Comparison of ENCODE assay signal across 8 cellular contexts in genomic region chr12:7645395-7646177, GRCh38. TPM values are rescaled to one million over a fixed set of nuclear protein-coding genes. Genes with fewer than 3 reads are reported as not detected.
DNase-seq lines count a peak whose midpoint lies in the region; ATAC-seq lines count a peak whose summit lies in the region.

No MANE protein-coding gene starts in this region.

- H3K9me3 ChIP-seq in iPS-20b (ENCODE audit: insufficient read depth, low read depth, low read length), result no peaks in the 10 kb centered on the region

- H3K27ac Mint-ChIP-seq in stimulated activated naive CD8-positive, alpha-beta T cell treated with anti-CD3 and anti-CD28 coated beads, Interleukin-15, Interleukin-2, amounts not matched to agents 100 ng/mL and 50 ng/mL, for 24 hours, result peak overlapping the region; percentile 46

- H3K4me3 ChIP-seq in iPS-20b (ENCODE audit: low read length), result peak overlapping the region; percentile 24; the same call in 1 of the 2 replicates

- peaks cover 18% of the 10 kb centered on the region for H3K4me1 Mint-ChIP-seq in stimulated activated naive CD8-positive, alpha-beta T cell treated with anti-CD3 and anti-CD28 coated beads, Interleukin-15, Interleukin-2, amounts not matched to agents 100 ng/mL and 50 ng/mL, for 24 hours (ENCODE audit: low read depth)

- H3K9ac ChIP-seq in iPS-20b (ENCODE audit: low read depth, low read length), result peak overlapping the region; percentile 20; the same call in 1 of the 2 replicates

- ATAC-seq in GM21515 (IDR thresholded peaks at IDR 0.05; ENCODE audit: unreplicated experiment), result no peak

- H3K9me3 Mint-ChIP-seq in stimulated activated naive CD8-positive, alpha-beta T cell treated with anti-CD3 and anti-CD28 coated beads, Interleukin-15, Interleukin-2, amounts not matched to agents 100 ng/mL and 50 ng/mL, for 24 hours, result no peaks in the 10 kb centered on the region

- no peak overlapping the region for H3K27ac ChIP-seq in iPS-20b (ENCODE audit: low read length)

- peaks cover 21% of the 10 kb centered on the region for H3K4me1 ChIP-seq in iPS-20b (ENCODE audit: insufficient read depth, low read length)

- H3K27me3 Mint-ChIP-seq in stimulated activated naive CD8-positive, alpha-beta T cell treated with anti-CD3 and anti-CD28 coated beads, Interleukin-15, Interleukin-2, amounts not matched to agents 100 ng/mL and 50 ng/mL, for 24 hours, result no peaks in the 10 kb centered on the region

- peak; percentile 36 for DNase-seq in stimulated activated CD4-positive, alpha-beta T cell treated with anti-CD3 and anti-CD28 coated beads, Interleukin-15, amount 100 ng/mL, for 24 hours
- DNase-seq in stimulated activated CD4-positive, alpha-beta T cell treated with anti-CD3 and anti-CD28 coated beads, Interleukin-4, amount 100 ng/mL, for 4 hours, result no peak
- DNase-seq in LHCN-M2 (ENCODE audit: low read depth) (peak; percentile 25), SHP77 treated with DMSO at 0.1 percent for 48 hours (lab: John Stamatoyannopoulos, UW) (no peak)
- DNase-seq in activated T-helper 9 cell treated with anti-CD3 and anti-CD28 coated beads, Interleukin-2, amount 50 U/mL, for 16 hours (ENCODE audit: low read depth), result peak; percentile 2

- H3K36me3 Mint-ChIP-seq in stimulated activated naive CD8-positive, alpha-beta T cell treated with anti-CD3 and anti-CD28 coated beads, Interleukin-15, Interleukin-2, amounts not matched to agents 100 ng/mL and 50 ng/mL, for 24 hours (ENCODE audit: low read depth), result no peaks in the 10 kb centered on the region

- no peak overlapping the region for H3K4me3 Mint-ChIP-seq in stimulated activated naive CD8-positive, alpha-beta T cell treated with anti-CD3 and anti-CD28 coated beads, Interleukin-15, Interleukin-2, amounts not matched to agents 100 ng/mL and 50 ng/mL, for 24 hours

- no peaks in the 10 kb centered on the region for H3K27me3 ChIP-seq in iPS-20b (ENCODE audit: insufficient read depth, low read length)

- H3K36me3 ChIP-seq in iPS-20b (ENCODE audit: insufficient read depth, low read depth, low read length), result no peaks in the 10 kb centered on the region

RNA-seq across cellular contexts. Expression of gene APOBEC1, which starts 20.1 kb away (rescaled TPM):
- not detected in 2 replicates for total RNA-seq in LHCN-M2 (2014; rRNA removed)
- not detected for polyA plus RNA-seq in LHCN-M2 (2012)

RNA-seq across cellular contexts. Expression of gene GDF3, which starts 50.0 kb away (rescaled TPM):
- total RNA-seq in LHCN-M2 (2014; rRNA removed), result not detected in 2 replicates
- polyA plus RNA-seq in LHCN-M2 (2012), result not detected

Comparison
In these comparisons a context has a peak if more than half of its experiments do, and no peak if none do; other contexts are left out.
1. DNase-seq: peak in stimulated activated CD4-positive, alpha-beta T cell treated with anti-CD3 and anti-CD28 coated beads, Interleukin-15, amount 100 ng/mL, for 24 hours (single experiment), LHCN-M2 (single experiment) and activated T-helper 9 cell treated with anti-CD3 and anti-CD28 coated beads, Interleukin-2, amount 50 U/mL, for 16 hours (single experiment); none in stimulated activated CD4-positive, alpha-beta T cell treated with anti-CD3 and anti-CD28 coated beads, Interleukin-4, amount 100 ng/mL, for 4 hours (0 of 2) and SHP77 treated with DMSO at 0.1 percent for 48 hours (single experiment).